In the genomic region with DNA sequence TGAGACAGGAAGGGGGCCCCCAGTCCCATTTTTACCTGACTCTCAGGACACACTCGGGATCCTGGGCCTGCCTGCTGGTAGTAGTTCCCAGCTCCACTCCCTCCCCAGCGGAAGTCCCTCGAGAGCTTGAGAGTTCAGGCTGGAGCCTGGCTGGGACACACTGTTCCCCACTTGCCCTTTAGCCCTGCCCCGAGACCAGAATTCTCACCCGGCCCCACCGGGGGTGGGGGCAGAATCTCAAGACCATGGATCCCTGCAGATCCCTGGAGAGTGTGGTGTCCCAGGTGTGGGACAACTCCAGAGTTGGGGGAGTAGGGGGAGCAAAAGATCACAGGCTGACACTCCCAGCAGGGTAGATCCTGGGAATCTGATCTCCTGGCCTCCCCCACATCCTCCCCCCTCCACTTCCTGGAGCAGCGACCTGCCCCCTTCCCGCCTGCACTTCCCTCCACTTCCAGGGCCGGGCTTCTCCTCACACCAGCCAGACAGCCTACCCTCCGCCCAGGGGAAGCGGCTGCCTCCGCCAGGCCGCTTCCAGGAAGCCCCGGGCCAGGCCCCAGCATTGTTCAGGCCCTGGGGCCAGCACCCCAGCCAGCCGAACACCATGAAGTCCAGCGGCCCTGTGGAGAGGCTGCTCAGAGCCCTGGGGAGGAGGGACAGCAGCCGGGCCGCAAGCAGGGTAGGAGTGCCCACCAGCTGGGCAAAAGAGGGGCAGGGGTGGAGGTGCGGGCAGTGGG, we compare ENCODE assay signal across 1 cellular context.
TF ChIP-seq lines count a peak whose summit lies in the region.

A gene with protein sequence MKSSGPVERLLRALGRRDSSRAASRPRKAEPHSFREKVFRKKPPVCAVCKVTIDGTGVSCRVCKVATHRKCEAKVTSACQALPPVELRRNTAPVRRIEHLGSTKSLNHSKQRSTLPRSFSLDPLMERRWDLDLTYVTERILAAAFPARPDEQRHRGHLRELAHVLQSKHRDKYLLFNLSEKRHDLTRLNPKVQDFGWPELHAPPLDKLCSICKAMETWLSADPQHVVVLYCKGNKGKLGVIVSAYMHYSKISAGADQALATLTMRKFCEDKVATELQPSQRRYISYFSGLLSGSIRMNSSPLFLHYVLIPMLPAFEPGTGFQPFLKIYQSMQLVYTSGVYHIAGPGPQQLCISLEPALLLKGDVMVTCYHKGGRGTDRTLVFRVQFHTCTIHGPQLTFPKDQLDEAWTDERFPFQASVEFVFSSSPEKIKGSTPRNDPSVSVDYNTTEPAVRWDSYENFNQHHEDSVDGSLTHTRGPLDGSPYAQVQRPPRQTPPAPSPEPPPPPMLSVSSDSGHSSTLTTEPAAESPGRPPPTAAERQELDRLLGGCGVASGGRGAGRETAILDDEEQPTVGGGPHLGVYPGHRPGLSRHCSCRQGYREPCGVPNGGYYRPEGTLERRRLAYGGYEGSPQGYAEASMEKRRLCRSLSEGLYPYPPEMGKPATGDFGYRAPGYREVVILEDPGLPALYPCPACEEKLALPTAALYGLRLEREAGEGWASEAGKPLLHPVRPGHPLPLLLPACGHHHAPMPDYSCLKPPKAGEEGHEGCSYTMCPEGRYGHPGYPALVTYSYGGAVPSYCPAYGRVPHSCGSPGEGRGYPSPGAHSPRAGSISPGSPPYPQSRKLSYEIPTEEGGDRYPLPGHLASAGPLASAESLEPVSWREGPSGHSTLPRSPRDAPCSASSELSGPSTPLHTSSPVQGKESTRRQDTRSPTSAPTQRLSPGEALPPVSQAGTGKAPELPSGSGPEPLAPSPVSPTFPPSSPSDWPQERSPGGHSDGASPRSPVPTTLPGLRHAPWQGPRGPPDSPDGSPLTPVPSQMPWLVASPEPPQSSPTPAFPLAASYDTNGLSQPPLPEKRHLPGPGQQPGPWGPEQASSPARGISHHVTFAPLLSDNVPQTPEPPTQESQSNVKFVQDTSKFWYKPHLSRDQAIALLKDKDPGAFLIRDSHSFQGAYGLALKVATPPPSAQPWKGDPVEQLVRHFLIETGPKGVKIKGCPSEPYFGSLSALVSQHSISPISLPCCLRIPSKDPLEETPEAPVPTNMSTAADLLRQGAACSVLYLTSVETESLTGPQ (N-terminal part only) (plus strand): TSS at position 484 of the 737 bp plus-strand sequence. CDS start 121 bp downstream, at position 605.

TF ChIP-seq in HEK293, 187 proteins besides CTCF, POLR2A, EP300 and RAD21 (continued from another document and continues in another):
- TF ChIP-seq, protein P1, sequence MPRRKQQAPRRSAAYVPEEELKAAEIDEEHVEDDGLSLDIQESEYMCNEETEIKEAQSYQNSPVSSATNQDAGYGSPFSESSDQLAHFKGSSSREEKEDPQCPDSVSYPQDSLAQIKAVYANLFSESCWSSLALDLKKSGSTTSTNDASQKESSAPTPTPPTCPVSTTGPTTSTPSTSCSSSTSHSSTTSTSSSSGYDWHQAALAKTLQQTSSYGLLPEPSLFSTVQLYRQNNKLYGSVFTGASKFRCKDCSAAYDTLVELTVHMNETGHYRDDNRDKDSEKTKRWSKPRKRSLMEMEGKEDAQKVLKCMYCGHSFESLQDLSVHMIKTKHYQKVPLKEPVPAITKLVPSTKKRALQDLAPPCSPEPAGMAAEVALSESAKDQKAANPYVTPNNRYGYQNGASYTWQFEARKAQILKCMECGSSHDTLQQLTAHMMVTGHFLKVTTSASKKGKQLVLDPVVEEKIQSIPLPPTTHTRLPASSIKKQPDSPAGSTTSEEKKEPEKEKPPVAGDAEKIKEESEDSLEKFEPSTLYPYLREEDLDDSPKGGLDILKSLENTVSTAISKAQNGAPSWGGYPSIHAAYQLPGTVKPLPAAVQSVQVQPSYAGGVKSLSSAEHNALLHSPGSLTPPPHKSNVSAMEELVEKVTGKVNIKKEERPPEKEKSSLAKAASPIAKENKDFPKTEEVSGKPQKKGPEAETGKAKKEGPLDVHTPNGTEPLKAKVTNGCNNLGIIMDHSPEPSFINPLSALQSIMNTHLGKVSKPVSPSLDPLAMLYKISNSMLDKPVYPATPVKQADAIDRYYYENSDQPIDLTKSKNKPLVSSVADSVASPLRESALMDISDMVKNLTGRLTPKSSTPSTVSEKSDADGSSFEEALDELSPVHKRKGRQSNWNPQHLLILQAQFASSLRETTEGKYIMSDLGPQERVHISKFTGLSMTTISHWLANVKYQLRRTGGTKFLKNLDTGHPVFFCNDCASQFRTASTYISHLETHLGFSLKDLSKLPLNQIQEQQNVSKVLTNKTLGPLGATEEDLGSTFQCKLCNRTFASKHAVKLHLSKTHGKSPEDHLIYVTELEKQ (tag by site-specific recombination; IDR thresholded peaks at IDR 0.05; ENCODE audit: borderline replicate concordance), result 0 out of 2 replicates have a peak, but pooled peaks have one; percentile 21
- TF ChIP-seq, protein P2, sequence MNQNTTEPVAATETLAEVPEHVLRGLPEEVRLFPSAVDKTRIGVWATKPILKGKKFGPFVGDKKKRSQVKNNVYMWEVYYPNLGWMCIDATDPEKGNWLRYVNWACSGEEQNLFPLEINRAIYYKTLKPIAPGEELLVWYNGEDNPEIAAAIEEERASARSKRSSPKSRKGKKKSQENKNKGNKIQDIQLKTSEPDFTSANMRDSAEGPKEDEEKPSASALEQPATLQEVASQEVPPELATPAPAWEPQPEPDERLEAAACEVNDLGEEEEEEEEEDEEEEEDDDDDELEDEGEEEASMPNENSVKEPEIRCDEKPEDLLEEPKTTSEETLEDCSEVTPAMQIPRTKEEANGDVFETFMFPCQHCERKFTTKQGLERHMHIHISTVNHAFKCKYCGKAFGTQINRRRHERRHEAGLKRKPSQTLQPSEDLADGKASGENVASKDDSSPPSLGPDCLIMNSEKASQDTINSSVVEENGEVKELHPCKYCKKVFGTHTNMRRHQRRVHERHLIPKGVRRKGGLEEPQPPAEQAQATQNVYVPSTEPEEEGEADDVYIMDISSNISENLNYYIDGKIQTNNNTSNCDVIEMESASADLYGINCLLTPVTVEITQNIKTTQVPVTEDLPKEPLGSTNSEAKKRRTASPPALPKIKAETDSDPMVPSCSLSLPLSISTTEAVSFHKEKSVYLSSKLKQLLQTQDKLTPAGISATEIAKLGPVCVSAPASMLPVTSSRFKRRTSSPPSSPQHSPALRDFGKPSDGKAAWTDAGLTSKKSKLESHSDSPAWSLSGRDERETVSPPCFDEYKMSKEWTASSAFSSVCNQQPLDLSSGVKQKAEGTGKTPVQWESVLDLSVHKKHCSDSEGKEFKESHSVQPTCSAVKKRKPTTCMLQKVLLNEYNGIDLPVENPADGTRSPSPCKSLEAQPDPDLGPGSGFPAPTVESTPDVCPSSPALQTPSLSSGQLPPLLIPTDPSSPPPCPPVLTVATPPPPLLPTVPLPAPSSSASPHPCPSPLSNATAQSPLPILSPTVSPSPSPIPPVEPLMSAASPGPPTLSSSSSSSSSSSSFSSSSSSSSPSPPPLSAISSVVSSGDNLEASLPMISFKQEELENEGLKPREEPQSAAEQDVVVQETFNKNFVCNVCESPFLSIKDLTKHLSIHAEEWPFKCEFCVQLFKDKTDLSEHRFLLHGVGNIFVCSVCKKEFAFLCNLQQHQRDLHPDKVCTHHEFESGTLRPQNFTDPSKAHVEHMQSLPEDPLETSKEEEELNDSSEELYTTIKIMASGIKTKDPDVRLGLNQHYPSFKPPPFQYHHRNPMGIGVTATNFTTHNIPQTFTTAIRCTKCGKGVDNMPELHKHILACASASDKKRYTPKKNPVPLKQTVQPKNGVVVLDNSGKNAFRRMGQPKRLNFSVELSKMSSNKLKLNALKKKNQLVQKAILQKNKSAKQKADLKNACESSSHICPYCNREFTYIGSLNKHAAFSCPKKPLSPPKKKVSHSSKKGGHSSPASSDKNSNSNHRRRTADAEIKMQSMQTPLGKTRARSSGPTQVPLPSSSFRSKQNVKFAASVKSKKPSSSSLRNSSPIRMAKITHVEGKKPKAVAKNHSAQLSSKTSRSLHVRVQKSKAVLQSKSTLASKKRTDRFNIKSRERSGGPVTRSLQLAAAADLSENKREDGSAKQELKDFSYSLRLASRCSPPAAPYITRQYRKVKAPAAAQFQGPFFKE (tag by site-specific recombination; IDR thresholded peaks at IDR 0.05; ENCODE audit: borderline replicate concordance), result no peak
- TF ChIP-seq KLF9 (tag by site-specific recombination; IDR thresholded peaks at IDR 0.05; ENCODE audit: low read depth) (0 out of 2 replicates have a peak, but pooled peaks have one; percentile 29), ZNF24 (tag by site-specific recombination; IDR thresholded peaks at IDR 0.05) (0 out of 2 replicates have a peak, but pooled peaks have one; percentile 22), ZNF501 (tag by site-specific recombination; IDR thresholded peaks at IDR 0.05) (peak; percentile 22; the same call in 1 of the 2 replicates), ZNF23 (tag by site-specific recombination; IDR thresholded peaks at IDR 0.05; ENCODE audit: borderline replicate concordance) (no peak), ZNF221 (tag by site-specific recombination; IDR thresholded peaks at IDR 0.05; ENCODE audit: borderline replicate concordance) (no peak), RBAK (tag by site-specific recombination; IDR thresholded peaks at IDR 0.05) (no peak), ZNF155 (tag by site-specific recombination; IDR thresholded peaks at IDR 0.05) (no peak), ZNF214 (tag by site-specific recombination; IDR thresholded peaks at IDR 0.05; ENCODE audit: borderline replicate concordance) (no peak), ZNF202 (tag by site-specific recombination; IDR thresholded peaks at IDR 0.05; ENCODE audit: borderline replicate concordance) (no peak), ZSCAN30 (tag by site-specific recombination; IDR thresholded peaks at IDR 0.05) (no peak), ZNF621 (tag by site-specific recombination; IDR thresholded peaks at IDR 0.05) (no peak), ZIC2 (tag by site-specific recombination; IDR thresholded peaks at IDR 0.05) (peak; percentile 96), ZNF629 (tag by site-specific recombination; IDR thresholded peaks at IDR 0.05) (peak; percentile 38), ZFP69B (tag by site-specific recombination; IDR thresholded peaks at IDR 0.05) (peak; percentile 80), HOXA7 (CRISPR knock-in tag; IDR thresholded peaks at IDR 0.05; ENCODE audit: borderline replicate concordance) (no peak), ZNF549 (tag by site-specific recombination; IDR thresholded peaks at IDR 0.05) (no peak), TRIM28 (IDR thresholded peaks at IDR 0.05; ENCODE audit: borderline replicate concordance, low read length) (no peak), ZNF292 (tag by site-specific recombination; IDR thresholded peaks at IDR 0.05; ENCODE audit: borderline replicate concordance, low read depth) (no peak), ZNF138 (tag by site-specific recombination; IDR thresholded peaks at IDR 0.05; ENCODE audit: borderline replicate concordance) (no peak)
- TF ChIP-seq, protein P3, sequence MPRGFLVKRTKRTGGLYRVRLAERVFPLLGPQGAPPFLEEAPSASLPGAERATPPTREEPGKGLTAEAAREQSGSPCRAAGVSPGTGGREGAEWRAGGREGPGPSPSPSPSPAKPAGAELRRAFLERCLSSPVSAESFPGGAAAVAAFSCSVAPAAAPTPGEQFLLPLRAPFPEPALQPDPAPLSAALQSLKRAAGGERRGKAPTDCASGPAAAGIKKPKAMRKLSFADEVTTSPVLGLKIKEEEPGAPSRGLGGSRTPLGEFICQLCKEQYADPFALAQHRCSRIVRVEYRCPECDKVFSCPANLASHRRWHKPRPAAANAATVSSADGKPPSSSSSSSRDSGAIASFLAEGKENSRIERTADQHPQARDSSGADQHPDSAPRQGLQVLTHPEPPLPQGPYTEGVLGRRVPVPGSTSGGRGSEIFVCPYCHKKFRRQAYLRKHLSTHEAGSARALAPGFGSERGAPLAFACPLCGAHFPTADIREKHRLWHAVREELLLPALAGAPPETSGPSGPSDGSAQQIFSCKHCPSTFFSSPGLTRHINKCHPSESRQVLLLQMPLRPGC (tag by site-specific recombination; IDR thresholded peaks at IDR 0.05), result no peak
- TF ChIP-seq, protein P4, sequence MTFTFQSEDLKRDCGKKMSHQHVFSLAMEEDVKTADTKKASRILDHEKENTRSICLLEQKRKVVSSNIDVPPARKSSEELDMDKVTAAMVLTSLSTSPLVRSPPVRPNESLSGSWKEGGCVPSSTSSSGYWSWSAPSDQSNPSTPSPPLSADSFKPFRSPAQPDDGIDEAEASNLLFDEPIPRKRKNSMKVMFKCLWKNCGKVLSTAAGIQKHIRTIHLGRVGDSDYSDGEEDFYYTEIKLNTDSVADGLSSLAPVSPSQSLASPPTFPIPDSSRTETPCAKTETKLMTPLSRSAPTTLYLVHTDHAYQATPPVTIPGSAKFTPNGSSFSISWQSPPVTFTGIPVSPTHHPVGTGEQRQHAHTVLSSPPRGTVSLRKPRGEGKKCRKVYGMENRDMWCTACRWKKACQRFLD (tag by site-specific recombination; IDR thresholded peaks at IDR 0.05), result no peak
- TF ChIP-seq, protein P5, sequence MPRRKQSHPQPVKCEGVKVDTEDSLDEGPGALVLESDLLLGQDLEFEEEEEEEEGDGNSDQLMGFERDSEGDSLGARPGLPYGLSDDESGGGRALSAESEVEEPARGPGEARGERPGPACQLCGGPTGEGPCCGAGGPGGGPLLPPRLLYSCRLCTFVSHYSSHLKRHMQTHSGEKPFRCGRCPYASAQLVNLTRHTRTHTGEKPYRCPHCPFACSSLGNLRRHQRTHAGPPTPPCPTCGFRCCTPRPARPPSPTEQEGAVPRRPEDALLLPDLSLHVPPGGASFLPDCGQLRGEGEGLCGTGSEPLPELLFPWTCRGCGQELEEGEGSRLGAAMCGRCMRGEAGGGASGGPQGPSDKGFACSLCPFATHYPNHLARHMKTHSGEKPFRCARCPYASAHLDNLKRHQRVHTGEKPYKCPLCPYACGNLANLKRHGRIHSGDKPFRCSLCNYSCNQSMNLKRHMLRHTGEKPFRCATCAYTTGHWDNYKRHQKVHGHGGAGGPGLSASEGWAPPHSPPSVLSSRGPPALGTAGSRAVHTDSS (tag by site-specific recombination; IDR thresholded peaks at IDR 0.05), result no peak
- TF ChIP-seq, protein P6, sequence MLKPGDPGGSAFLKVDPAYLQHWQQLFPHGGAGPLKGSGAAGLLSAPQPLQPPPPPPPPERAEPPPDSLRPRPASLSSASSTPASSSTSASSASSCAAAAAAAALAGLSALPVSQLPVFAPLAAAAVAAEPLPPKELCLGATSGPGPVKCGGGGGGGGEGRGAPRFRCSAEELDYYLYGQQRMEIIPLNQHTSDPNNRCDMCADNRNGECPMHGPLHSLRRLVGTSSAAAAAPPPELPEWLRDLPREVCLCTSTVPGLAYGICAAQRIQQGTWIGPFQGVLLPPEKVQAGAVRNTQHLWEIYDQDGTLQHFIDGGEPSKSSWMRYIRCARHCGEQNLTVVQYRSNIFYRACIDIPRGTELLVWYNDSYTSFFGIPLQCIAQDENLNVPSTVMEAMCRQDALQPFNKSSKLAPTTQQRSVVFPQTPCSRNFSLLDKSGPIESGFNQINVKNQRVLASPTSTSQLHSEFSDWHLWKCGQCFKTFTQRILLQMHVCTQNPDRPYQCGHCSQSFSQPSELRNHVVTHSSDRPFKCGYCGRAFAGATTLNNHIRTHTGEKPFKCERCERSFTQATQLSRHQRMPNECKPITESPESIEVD (tag by site-specific recombination; IDR thresholded peaks at IDR 0.05), result no peak
- TF ChIP-seq, protein P7, sequence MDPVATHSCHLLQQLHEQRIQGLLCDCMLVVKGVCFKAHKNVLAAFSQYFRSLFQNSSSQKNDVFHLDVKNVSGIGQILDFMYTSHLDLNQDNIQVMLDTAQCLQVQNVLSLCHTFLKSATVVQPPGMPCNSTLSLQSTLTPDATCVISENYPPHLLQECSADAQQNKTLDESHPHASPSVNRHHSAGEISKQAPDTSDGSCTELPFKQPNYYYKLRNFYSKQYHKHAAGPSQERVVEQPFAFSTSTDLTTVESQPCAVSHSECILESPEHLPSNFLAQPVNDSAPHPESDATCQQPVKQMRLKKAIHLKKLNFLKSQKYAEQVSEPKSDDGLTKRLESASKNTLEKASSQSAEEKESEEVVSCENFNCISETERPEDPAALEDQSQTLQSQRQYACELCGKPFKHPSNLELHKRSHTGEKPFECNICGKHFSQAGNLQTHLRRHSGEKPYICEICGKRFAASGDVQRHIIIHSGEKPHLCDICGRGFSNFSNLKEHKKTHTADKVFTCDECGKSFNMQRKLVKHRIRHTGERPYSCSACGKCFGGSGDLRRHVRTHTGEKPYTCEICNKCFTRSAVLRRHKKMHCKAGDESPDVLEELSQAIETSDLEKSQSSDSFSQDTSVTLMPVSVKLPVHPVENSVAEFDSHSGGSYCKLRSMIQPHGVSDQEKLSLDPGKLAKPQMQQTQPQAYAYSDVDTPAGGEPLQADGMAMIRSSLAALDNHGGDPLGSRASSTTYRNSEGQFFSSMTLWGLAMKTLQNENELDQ (tag by site-specific recombination; IDR thresholded peaks at IDR 0.05; ENCODE audit: low read depth), result no peak
